ENCODE assay signal across 18 cellular contexts in genomic region chr16:18932243-18932997, GRCh38. TPM values are rescaled to one million over a fixed set of nuclear protein-coding genes. Genes with fewer than 3 reads are reported as not detected.
DNase-seq lines count a peak whose midpoint lies in the region; ATAC-seq, FAIRE-seq and TF ChIP-seq lines count a peak whose summit lies in the region.
"Had no signal": no experiment of that assay in that cellular context is flagged by ENCODE, and none has a peak within 500 bp of the region (broad histone marks: within the 10 kb centered on the region; RNA-seq: fewer than 3 reads in every experiment).

No MANE protein-coding gene starts in this region.

- no peak for TF ChIP-seq POLR2A in heart left ventricle (IDR thresholded peaks at IDR 0.05)

- no peaks in the 10 kb centered on the region for H4K20me1 ChIP-seq in astrocyte (ENCODE audit: insufficient read depth, low read length)

- H3K79me2 ChIP-seq in astrocyte (ENCODE audit: insufficient read depth, low read length), result no peaks in the 10 kb centered on the region

- no peak overlapping the region for H3K4me3 ChIP-seq in astrocyte (ENCODE audit: insufficient read depth, low read depth, low read length)
- H3K4me3 ChIP-seq in heart left ventricle, result no peak overlapping the region
- no peak overlapping the region for H3K4me3 ChIP-seq in stomach smooth muscle (ENCODE audit: low read length in 2 of 2)
- H3K4me3 ChIP-seq: ovary, vagina had no signal

- TF ChIP-seq CTCF in astrocyte (IDR thresholded peaks at IDR 0.05; ENCODE audit: insufficient read depth, low read depth, low read length) (no peak), heart left ventricle (IDR thresholded peaks at IDR 0.05) (no peak), GM10248 (IDR thresholded peaks at IDR 0.05; ENCODE audit: control extremely low read depth, extremely low read depth, low read depth, missing control alignments) (no peak)

- peak; percentile 31 for DNase-seq in HCEC 1CT
- peak; percentile 62 for DNase-seq in astrocyte (ENCODE audit: low read depth)
- DNase-seq in heart left ventricle, result no peak
- no peak for DNase-seq in NCI-H187 (lab: John Stamatoyannopoulos, UW)
- no peak for DNase-seq in HPDE6-E6E7 (ENCODE audit: extremely low spot score)
- no peak for DNase-seq in GM10248 (ENCODE audit: extremely low spot score)
- DNase-seq in stimulated activated effector memory CD8-positive, alpha-beta T cell treated with anti-CD3 and anti-CD28 coated beads, Interleukin-12 subunit alpha, Interleukin-12 subunit beta, amount 100 ng/mL, for 72 hours (ENCODE audit: low spot score in 2 of 2), result no peak
- DNase-seq: activated gamma-delta T cell, DND-41, NCI-H1417, ovary had no signal

- H3K27ac ChIP-seq in astrocyte (ENCODE audit: low read depth, low read length) (no peak overlapping the region), heart left ventricle (peak overlapping the region; percentile 76 to 97 (median 88)), stomach smooth muscle (ENCODE audit: low read length) (peak overlapping the region; percentile 6)
- H3K27ac ChIP-seq: ovary, vagina had no signal

- H2AFZ ChIP-seq in astrocyte (ENCODE audit: low read depth, low read length), result no peak overlapping the region

- no peak overlapping the region for H3K9ac ChIP-seq in astrocyte (ENCODE audit: low read length)
- peak overlapping the region in 1 of 2 donors; percentile 29 for H3K9ac ChIP-seq in stomach smooth muscle (ENCODE audit: low read length in 2 of 2)

- peaks cover 3% of the 10 kb centered on the region for H3K9me3 Mint-ChIP-seq in astrocyte (ENCODE audit: unreplicated experiment)
- no peaks in the 10 kb centered on the region for H3K9me3 Mint-ChIP-seq in stimulated activated effector memory CD8-positive, alpha-beta T cell treated with anti-CD3 and anti-CD28 coated beads, Interleukin-12 subunit alpha, Interleukin-12 subunit beta, amount 100 ng/mL, for 72 hours

- no peaks in the 10 kb centered on the region for H3K27me3 ChIP-seq in astrocyte (ENCODE audit: insufficient read depth, low read length)
- H3K27me3 ChIP-seq in heart left ventricle, result no peaks in the 10 kb centered on the region
- no peaks in the 10 kb centered on the region for H3K27me3 ChIP-seq in stomach smooth muscle (ENCODE audit: control insufficient read depth in 1 of 2, insufficient read depth in 2 of 2, low read length in 2 of 2)
- H3K27me3 ChIP-seq: ovary, vagina had no signal

- FAIRE-seq in astrocyte (lab: Jason Lieb, UNC), result no peak
- FAIRE-seq: endometrium, keratinocyte, RCC 7860 had no signal

- H3K27ac Mint-ChIP-seq in astrocyte (ENCODE audit: unreplicated experiment), result no peak overlapping the region
- H3K27ac Mint-ChIP-seq in stimulated activated effector memory CD8-positive, alpha-beta T cell treated with anti-CD3 and anti-CD28 coated beads, Interleukin-12 subunit alpha, Interleukin-12 subunit beta, amount 100 ng/mL, for 72 hours, result no peak overlapping the region

- 32 to 45% (median 39%) methylated on average over 5 of the region's 5 CpGs for WGBS in heart left ventricle, 4 donors

- H3K36me3 ChIP-seq in astrocyte (ENCODE audit: insufficient read depth, low read length) (no peaks in the 10 kb centered on the region), heart left ventricle (no peaks in the 10 kb centered on the region), stomach smooth muscle (ENCODE audit: control insufficient read depth in 2 of 2, insufficient read depth in 2 of 2, low read length in 2 of 2) (no peaks in the 10 kb centered on the region)
- H3K36me3 ChIP-seq: ovary, vagina had no signal

- H3K4me1 Mint-ChIP-seq in astrocyte (ENCODE audit: low read depth, unreplicated experiment), result peaks cover 5% of the 10 kb centered on the region
- peaks cover 6% of the 10 kb centered on the region for H3K4me1 Mint-ChIP-seq in stimulated activated effector memory CD8-positive, alpha-beta T cell treated with anti-CD3 and anti-CD28 coated beads, Interleukin-12 subunit alpha, Interleukin-12 subunit beta, amount 100 ng/mL, for 72 hours

- H3K4me2 ChIP-seq in astrocyte (ENCODE audit: low read length), result peak overlapping the region; percentile 11

- peak; percentile 56 to 76 (median 68) for ATAC-seq in heart left ventricle
- no peak for ATAC-seq in stimulated activated effector memory CD8-positive, alpha-beta T cell treated with anti-CD3 and anti-CD28 coated beads, Interleukin-12 subunit alpha, Interleukin-12 subunit beta, amount 100 ng/mL, for 72 hours
- ATAC-seq: activated CD4-positive, CD25-positive, alpha-beta regulatory T cell treated with anti-CD3 and anti-CD28 coated beads, Interleukin-2, amount 50 U/mL, for 24 hours; HCT116 had no signal

- H3K9me3 ChIP-seq in astrocyte (ENCODE audit: insufficient read depth, low read depth, low read length) (no peaks in the 10 kb centered on the region), heart left ventricle (no peaks in the 10 kb centered on the region), stomach smooth muscle (ENCODE audit: control insufficient read depth in 2 of 2, low read length in 2 of 2) (no peaks in the 10 kb centered on the region)
- H3K9me3 ChIP-seq: ovary, vagina had no signal

- H3K27me3 Mint-ChIP-seq in astrocyte (ENCODE audit: low read depth, unreplicated experiment), result peaks cover 5% of the 10 kb centered on the region

- no peak overlapping the region for H3K4me3 Mint-ChIP-seq in astrocyte (ENCODE audit: unreplicated experiment)
- no peak overlapping the region for H3K4me3 Mint-ChIP-seq in stimulated activated effector memory CD8-positive, alpha-beta T cell treated with anti-CD3 and anti-CD28 coated beads, Interleukin-12 subunit alpha, Interleukin-12 subunit beta, amount 100 ng/mL, for 72 hours

- H3K4me1 ChIP-seq in astrocyte (ENCODE audit: insufficient read depth, low read length) (no peaks in the 10 kb centered on the region), heart left ventricle (peaks cover 0 to 16% (median 5%) of the 10 kb centered on the region in 12 donors), stomach smooth muscle (ENCODE audit: control insufficient read depth, insufficient read depth, low read length) (peaks cover 9% of the 10 kb centered on the region)
- H3K4me1 ChIP-seq: vagina had no signal

- POLR2A ChIA-PET in GM10248 (lab: Yijun Ruan, JAX), result no interaction called here

- intact Hi-C loops in heart left ventricle (cut with DNase I), result loop anchor here in 1 of 10 donors (5.0 kb wide), 1 partner anchor 35 kb away; no protein-coding TSS in a partner anchor

- CTCF ChIA-PET in GM10248 (lab: Yijun Ruan, JAX), result interaction anchor here (1.0 to 1.3 kb wide), 3 partner anchors 19 to 131 kb away, joined by 3 to 4 read pairs (median 3); partner anchors contain the start of gene ARL6IP1

- H3K36me3 Mint-ChIP-seq in astrocyte (ENCODE audit: low read depth, unreplicated experiment), result no peaks in the 10 kb centered on the region
- peaks cover 1% of the 10 kb centered on the region for H3K36me3 Mint-ChIP-seq in stimulated activated effector memory CD8-positive, alpha-beta T cell treated with anti-CD3 and anti-CD28 coated beads, Interleukin-12 subunit alpha, Interleukin-12 subunit beta, amount 100 ng/mL, for 72 hours

RNA-seq across cellular contexts. Expression of gene SMG1, which starts 6.2 kb away (rescaled TPM):
- 82.8 and 97.4 TPM in 2 replicates for total RNA-seq in astrocyte
- total RNA-seq in heart left ventricle, result 10 to 100 TPM; 35.9 to 78.0 (median 52.5) TPM
- 10 to 100 TPM; 15.9 to 25.5 TPM for polyA plus RNA-seq in heart left ventricle

RNA-seq across cellular contexts. Expression of gene TMC7, which starts 51.3 kb away (rescaled TPM):
- 4.7 and 6.7 TPM in 2 replicates for total RNA-seq in astrocyte
- 1 to 10 TPM in 4 of 9 donors, under 1 TPM in 5; 0.69 to 2.3 (median 0.96) TPM for total RNA-seq in heart left ventricle
- polyA plus RNA-seq in heart left ventricle, result 1 to 10 TPM in 1 of 2 donors, under 1 TPM in 1; 0.84 to 1.1 TPM

Comparison
In these comparisons a context has a peak if more than half of its experiments do, and no peak if none do; other contexts are left out.
1. DNase-seq: peak in HCEC 1CT (single experiment) and astrocyte (single experiment); none in heart left ventricle (0 of 5), NCI-H187 (0 of 2), HPDE6-E6E7 (single experiment), GM10248 (single experiment) and stimulated activated effector memory CD8-positive, alpha-beta T cell treated with anti-CD3 and anti-CD28 coated beads, Interleukin-12 subunit alpha, Interleukin-12 subunit beta, amount 100 ng/mL, for 72 hours (0 of 2).